ENCODE assay signal across 1 cellular context in the genomic region with DNA sequence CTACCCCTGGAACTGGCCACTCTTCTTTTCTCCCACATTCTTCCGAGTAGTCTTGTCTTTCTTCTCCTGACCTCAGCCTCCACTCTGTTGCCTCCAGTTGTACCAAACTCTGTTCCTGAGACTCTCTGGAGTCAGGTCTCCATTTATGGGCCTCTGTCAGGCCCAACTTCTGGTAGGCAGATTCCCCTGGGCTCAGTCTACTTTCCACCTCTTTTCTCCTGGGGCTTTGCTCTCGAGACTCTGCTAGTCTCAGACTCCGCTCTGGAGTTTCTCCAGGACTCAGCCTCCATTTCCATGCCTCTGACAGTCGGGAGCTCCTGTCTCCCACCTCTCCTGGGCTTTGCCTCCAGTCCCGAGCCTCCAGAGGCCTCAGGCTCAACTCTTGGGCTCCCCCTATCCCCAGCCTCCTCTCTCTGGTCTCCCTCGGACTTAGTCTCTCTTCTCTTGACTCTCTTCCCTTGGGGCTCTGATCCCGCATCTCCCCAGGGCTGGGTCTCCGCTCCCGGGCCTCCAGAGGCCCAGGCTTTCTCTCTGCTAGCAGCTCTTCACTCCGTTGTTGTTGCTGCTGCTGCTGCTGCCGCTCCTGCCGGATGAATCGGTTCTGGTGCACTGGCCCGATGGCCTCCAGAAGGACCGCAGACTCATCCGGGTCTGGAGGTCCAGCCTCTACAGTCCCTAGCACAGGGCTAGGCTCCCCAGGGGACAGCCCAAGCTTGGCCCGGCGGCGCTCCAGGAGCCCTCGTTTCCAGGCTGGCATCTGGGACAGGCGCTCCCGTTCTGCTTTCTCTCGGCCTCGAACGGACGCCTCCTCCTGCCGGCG.
A peak's percentile ranks its signal among the peaks of the same experiment; 100 is the strongest.
TF ChIP-seq lines count a peak whose summit lies in the region.

No MANE protein-coding gene starts in this region.

TF ChIP-seq in HEK293, 187 proteins besides CTCF, POLR2A, EP300 and RAD21 (continued from another document):
- TF ChIP-seq, protein P1, sequence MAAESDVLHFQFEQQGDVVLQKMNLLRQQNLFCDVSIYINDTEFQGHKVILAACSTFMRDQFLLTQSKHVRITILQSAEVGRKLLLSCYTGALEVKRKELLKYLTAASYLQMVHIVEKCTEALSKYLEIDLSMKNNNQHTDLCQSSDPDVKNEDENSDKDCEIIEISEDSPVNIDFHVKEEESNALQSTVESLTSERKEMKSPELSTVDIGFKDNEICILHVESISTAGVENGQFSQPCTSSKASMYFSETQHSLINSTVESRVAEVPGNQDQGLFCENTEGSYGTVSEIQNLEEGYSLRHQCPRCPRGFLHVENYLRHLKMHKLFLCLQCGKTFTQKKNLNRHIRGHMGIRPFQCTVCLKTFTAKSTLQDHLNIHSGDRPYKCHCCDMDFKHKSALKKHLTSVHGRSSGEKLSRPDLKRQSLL (tag by site-specific recombination; IDR thresholded peaks at IDR 0.05) = peak; percentile 83; the same call in 1 of the 2 replicates
- TF ChIP-seq ZBTB17 (tag by site-specific recombination; IDR thresholded peaks at IDR 0.05) (0 out of 2 replicates have a peak, but pooled peaks have one; percentile 10), PRDM1 (tag by site-specific recombination; IDR thresholded peaks at IDR 0.05) (0 out of 2 replicates have a peak, but pooled peaks have one; percentile 20)
